In the genomic region with DNA sequence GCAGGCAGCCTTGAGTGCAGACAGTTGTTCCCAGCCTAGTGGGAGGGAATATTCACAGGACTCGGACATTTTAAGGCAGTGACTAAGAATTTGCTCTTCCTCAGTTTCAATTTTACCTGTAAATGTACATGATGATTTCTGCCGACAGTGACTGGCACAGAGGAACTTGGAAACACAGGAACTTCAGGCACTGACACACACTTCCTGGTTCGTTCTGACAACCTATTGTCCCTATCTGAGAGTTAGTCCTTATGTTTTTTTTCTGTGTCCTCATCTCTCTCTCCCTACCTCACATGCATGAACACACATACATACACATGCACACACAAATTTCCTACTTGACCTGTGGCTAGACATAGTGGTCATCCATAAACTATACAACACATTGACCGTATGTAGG, we compare ENCODE assay signal across 18 cellular contexts.
"Had no signal": no experiment of that assay in that cellular context is flagged by ENCODE, and none has a peak within 500 bp of the region (broad histone marks: within the 10 kb centered on the region; RNA-seq: fewer than 3 reads in every experiment).

No MANE protein-coding gene starts in this region.

- DNase-seq: activated CD4-positive, alpha-beta T cell treated with anti-CD3 and anti-CD28 coated beads for 1 hour; activated CD8-positive, alpha-beta memory T cell treated with anti-CD3 and anti-CD28 coated beads for 24 hours; activated CD8-positive, alpha-beta memory T cell treated with anti-CD3 and anti-CD28 coated beads, Interleukin-2, amount 50 U/mL, for 48 hours; activated effector memory CD4-positive, alpha-beta T cell treated with anti-CD3 and anti-CD28 coated beads, Interleukin-2, amount 50 U/mL, for 16 hours; activated T-cell treated with anti-CD3 and anti-CD28 coated beads, Interleukin-2, amount 50 U/mL, for 48 hours; heart right ventricle; immature natural killer cell; left cardiac atrium; mesendoderm; natural killer cell; stimulated activated CD4-positive, alpha-beta T cell treated with anti-CD3 and anti-CD28 coated beads, Interleukin-4, amount 100 ng/mL, for 1 hour; T-helper 2 cell; thyroid gland; uterus; WERI-Rb-1 had no signal

- H3K27ac Mint-ChIP-seq: activated naive CD4-positive, alpha-beta T cell treated with anti-CD3 and anti-CD28 coated beads, Interleukin-2, amount 50 U/mL, for 72 hours; natural killer cell; stimulated activated effector memory CD8-positive, alpha-beta T cell treated with anti-CD3 and anti-CD28 coated beads, Interleukin-12 subunit alpha, Interleukin-12 subunit beta, amount 100 ng/mL, for 72 hours had no signal

- H3K27ac ChIP-seq: cardiac muscle cell, heart right ventricle, thyroid gland, uterus, WERI-Rb-1 had no signal

- H3K9me3 Mint-ChIP-seq: activated naive CD4-positive, alpha-beta T cell treated with anti-CD3 and anti-CD28 coated beads, Interleukin-2, amount 50 U/mL, for 72 hours; natural killer cell; stimulated activated effector memory CD8-positive, alpha-beta T cell treated with anti-CD3 and anti-CD28 coated beads, Interleukin-12 subunit alpha, Interleukin-12 subunit beta, amount 100 ng/mL, for 72 hours had no signal

- H3K36me3 Mint-ChIP-seq: activated naive CD4-positive, alpha-beta T cell treated with anti-CD3 and anti-CD28 coated beads, Interleukin-2, amount 50 U/mL, for 72 hours; immature natural killer cell; natural killer cell; stimulated activated effector memory CD8-positive, alpha-beta T cell treated with anti-CD3 and anti-CD28 coated beads, Interleukin-12 subunit alpha, Interleukin-12 subunit beta, amount 100 ng/mL, for 72 hours had no signal

- H3K4me3 Mint-ChIP-seq: immature natural killer cell; natural killer cell; stimulated activated effector memory CD8-positive, alpha-beta T cell treated with anti-CD3 and anti-CD28 coated beads, Interleukin-12 subunit alpha, Interleukin-12 subunit beta, amount 100 ng/mL, for 72 hours had no signal

- H3K4me1 Mint-ChIP-seq: immature natural killer cell; stimulated activated effector memory CD8-positive, alpha-beta T cell treated with anti-CD3 and anti-CD28 coated beads, Interleukin-12 subunit alpha, Interleukin-12 subunit beta, amount 100 ng/mL, for 72 hours had no signal
